ENCODE assay signal across 24 cellular contexts in the genomic region with DNA sequence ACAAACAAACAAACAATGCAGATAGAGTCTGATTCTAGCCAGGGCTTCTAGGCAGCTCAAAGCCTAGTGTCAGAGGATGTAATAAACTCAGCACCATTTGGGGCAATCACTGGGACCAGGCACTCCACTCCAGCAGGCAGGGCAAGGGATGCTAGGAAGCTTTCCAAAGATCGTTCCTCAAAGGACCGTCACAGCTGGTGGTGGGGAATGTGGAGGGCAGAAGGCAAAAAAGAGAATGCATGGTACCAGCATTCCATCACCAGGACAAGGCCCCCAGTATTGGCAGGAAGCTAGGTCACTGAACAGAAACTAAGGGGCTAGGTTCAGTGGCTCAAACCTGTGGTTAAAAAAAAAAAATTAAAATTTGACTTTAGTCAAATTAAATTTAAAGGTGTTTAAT.
DNase-seq lines count a peak whose midpoint lies in the region; ATAC-seq and TF ChIP-seq lines count a peak whose summit lies in the region.
"Had no signal": no experiment of that assay in that cellular context is flagged by ENCODE, and none has a peak within 500 bp of the region (broad histone marks: within the 10 kb centered on the region; RNA-seq: fewer than 3 reads in every experiment).

No MANE protein-coding gene starts in this region.

- no peaks in the 10 kb centered on the region for H3K9me2 ChIP-seq in PC-9 (ENCODE audit: insufficient read depth)

- H3K79me2 ChIP-seq in PC-9 (ENCODE audit: low read depth) = no peaks in the 10 kb centered on the region

- no peaks in the 10 kb centered on the region for H4K20me1 ChIP-seq in PC-9 (ENCODE audit: insufficient read depth)

- peaks cover 17% of the 10 kb centered on the region for H3F3A ChIP-seq in PC-9 (ENCODE audit: insufficient read depth, low read depth)

- peak; percentile 37 for DNase-seq in activated CD8-positive, alpha-beta memory T cell treated with anti-CD3 and anti-CD28 coated beads, Interleukin-2, amount 50 U/mL, for 48 hours
- no peak for DNase-seq in activated CD8-positive, alpha-beta memory T cell treated with anti-CD3 and anti-CD28 coated beads, Interleukin-2, amount 10 ng/mL, durations not matched to agents 7 days and 5 days
- DNase-seq in WTC11 (ENCODE audit: low spot score) (peak; percentile 56), iPS DF 6.9 (ENCODE audit: low read depth, low spot score) (peak; percentile 43), PC-9 (no peak), H4 (ENCODE audit: low spot score) (no peak), testis (no peak)
- DNase-seq in stimulated activated naive B cell treated with anti-CD40 and anti-IgM and Interleukin-4, amounts not matched to agents 10 μg/mL and 1 μg/mL and 100 μg/mL, for 72 hours = no peak
- DNase-seq: 8988T; C1 segment of cervical spinal cord; CD8-positive, alpha-beta memory T cell; DMS53; EL; HFFc6; KBM-7; MM.1S; NCI-H1092; NCI-H1436 treated with DMSO at 0.1 percent for 48 hours; NCI-H2029; NCI-H226; NCI-H510A treated with DMSO at 0.1 percent for 48 hours; NCI-H748 treated with DMSO at 0.1 percent for 48 hours had no signal

- no peaks in the 10 kb centered on the region for H3K9me3 Mint-ChIP-seq in activated CD8-positive, alpha-beta memory T cell treated with anti-CD3 and anti-CD28 coated beads, Interleukin-2, amount 10 ng/mL, durations not matched to agents 7 days and 5 days (ENCODE audit: low read depth)
- H3K9me3 Mint-ChIP-seq in WTC11 = no peaks in the 10 kb centered on the region
- H3K9me3 Mint-ChIP-seq in stimulated activated naive B cell treated with anti-CD40 and anti-IgM and Interleukin-4, amounts not matched to agents 10 μg/mL and 1 μg/mL and 100 μg/mL, for 72 hours = no peaks in the 10 kb centered on the region
- H3K9me3 Mint-ChIP-seq: CD8-positive, alpha-beta memory T cell; HFFc6 had no signal

- H3K27ac Mint-ChIP-seq in activated CD8-positive, alpha-beta memory T cell treated with anti-CD3 and anti-CD28 coated beads, Interleukin-2, amount 10 ng/mL, durations not matched to agents 7 days and 5 days = no peak overlapping the region
- no peak overlapping the region for H3K27ac Mint-ChIP-seq in WTC11
- H3K27ac Mint-ChIP-seq in stimulated activated naive B cell treated with anti-CD40 and anti-IgM and Interleukin-4, amounts not matched to agents 10 μg/mL and 1 μg/mL and 100 μg/mL, for 72 hours = peak overlapping the region; percentile 75
- H3K27ac Mint-ChIP-seq: HFFc6 had no signal

- CTCF ChIA-PET in activated CD8-positive, alpha-beta memory T cell treated with anti-CD3 and anti-CD28 coated beads, Interleukin-2, amount 10 ng/mL, durations not matched to agents 7 days and 5 days (lab: Charles Lee) = interaction anchor here (0.7 to 3.7 kb wide), 10 partner anchors 14 to 567 kb away, joined by 3 to 24 read pairs (median 6); a partner anchor contains a TSS
- CTCF ChIA-PET in WTC11 (lab: Charles Lee) = interaction anchor here (0.6 to 3.8 kb wide), 16 partner anchors 8 to 330 kb away, joined by 3 to 66 read pairs (median 8); no protein-coding TSS in a partner anchor
- CTCF ChIA-PET in PC-9 (lab: Charles Lee) = interaction anchor here (1.9 kb wide), 1 partner anchor 31 kb away, joined by 6 read pairs; no protein-coding TSS in a partner anchor

- H3K9me3 ChIP-seq in iPS DF 6.9 (ENCODE audit: control insufficient read depth, insufficient read depth, low read length) = no peaks in the 10 kb centered on the region
- no peaks in the 10 kb centered on the region for H3K9me3 ChIP-seq in PC-9 (ENCODE audit: insufficient read depth, low read depth)
- H3K9me3 ChIP-seq in testis = no peaks in the 10 kb centered on the region

- BruUV-seq in PC-9 (replicated peaks; lab: Mats Ljungman, UMichigan) = no TSS peak

- intact Hi-C loops in PC-9 (cut with micrococcal nuclease; ENCODE audit: unreplicated experiment) = loop anchor here (2.0 kb wide), 1 partner anchor 31 kb away; no protein-coding TSS in a partner anchor
- intact Hi-C loops in testis (cut with DNase I; ENCODE audit: low total_unique reads) = no loop called here

- no CpG with 5 or more reads among the region's 2 CpGs for WGBS in iPS DF 6.9 (ENCODE audit: insufficient coverage, insufficient read length)
- WGBS in testis, 2 donors = 72 to 75% methylated on average over 2 of the region's 2 CpGs

- POLR2A ChIA-PET in WTC11 (lab: Charles Lee) (interaction anchor here (0.6 kb wide), 1 partner anchor 48 kb away, joined by 7 read pairs; no protein-coding TSS in a partner anchor), PC-9 (lab: Charles Lee; ENCODE audit: unreplicated experiment) (interaction anchor here (0.6 kb wide), 1 partner anchor 171 kb away, joined by 3 read pairs; no protein-coding TSS in a partner anchor)

- H3K27me3 Mint-ChIP-seq in activated CD8-positive, alpha-beta memory T cell treated with anti-CD3 and anti-CD28 coated beads, Interleukin-2, amount 10 ng/mL, durations not matched to agents 7 days and 5 days = no peaks in the 10 kb centered on the region
- H3K27me3 Mint-ChIP-seq in WTC11 (ENCODE audit: low read depth) = peaks cover 2% of the 10 kb centered on the region
- no peaks in the 10 kb centered on the region for H3K27me3 Mint-ChIP-seq in stimulated activated naive B cell treated with anti-CD40 and anti-IgM and Interleukin-4, amounts not matched to agents 10 μg/mL and 1 μg/mL and 100 μg/mL, for 72 hours

- no peak for ATAC-seq in activated CD8-positive, alpha-beta memory T cell treated with anti-CD3 and anti-CD28 coated beads, Interleukin-2, amount 10 ng/mL, durations not matched to agents 7 days and 5 days
- peak; percentile 46 for ATAC-seq in WTC11
- ATAC-seq in stimulated activated naive B cell treated with anti-CD40 and anti-IgM and Interleukin-4, amounts not matched to agents 10 μg/mL and 1 μg/mL and 100 μg/mL, for 72 hours (replicated peaks) = no peak
- ATAC-seq: HepG2, SK-N-SH treated with all-trans-retinoic acid at 6 μM for 48 hours had no signal

- H3K36me3 ChIP-seq in iPS DF 6.9 (ENCODE audit: control insufficient read depth, insufficient read depth, low read length) (no peaks in the 10 kb centered on the region), PC-9 (ENCODE audit: low read depth) (no peaks in the 10 kb centered on the region), testis (ENCODE audit: low read depth, missing control alignments) (no peaks in the 10 kb centered on the region)

- H3K4me1 ChIP-seq in iPS DF 6.9 (ENCODE audit: control insufficient read depth, insufficient read depth, low read length) (no peaks in the 10 kb centered on the region), PC-9 (replicated peaks; ENCODE audit: insufficient read depth) (peaks cover 28% of the 10 kb centered on the region), testis (no peaks in the 10 kb centered on the region)

- TF ChIP-seq CTCF in WTC11 (IDR thresholded peaks at IDR 0.05) = no peak
- no peak for TF ChIP-seq CTCF in PC-9 (conservative IDR thresholded peaks at IDR 0.05)
- TF ChIP-seq CTCF in testis (IDR thresholded peaks at IDR 0.05) = no peak

- no peak overlapping the region for H3K4me3 Mint-ChIP-seq in activated CD8-positive, alpha-beta memory T cell treated with anti-CD3 and anti-CD28 coated beads, Interleukin-2, amount 10 ng/mL, durations not matched to agents 7 days and 5 days
- no peak overlapping the region for H3K4me3 Mint-ChIP-seq in WTC11
- H3K4me3 Mint-ChIP-seq in stimulated activated naive B cell treated with anti-CD40 and anti-IgM and Interleukin-4, amounts not matched to agents 10 μg/mL and 1 μg/mL and 100 μg/mL, for 72 hours = no peak overlapping the region
- H3K4me3 Mint-ChIP-seq: CD8-positive, alpha-beta memory T cell; HFFc6 had no signal

- H3K4me2 ChIP-seq in PC-9 = no peak overlapping the region

- no peak overlapping the region for H2AFZ ChIP-seq in PC-9

- H3K4me1 Mint-ChIP-seq in activated CD8-positive, alpha-beta memory T cell treated with anti-CD3 and anti-CD28 coated beads, Interleukin-2, amount 10 ng/mL, durations not matched to agents 7 days and 5 days = peaks cover 16% of the 10 kb centered on the region
- H3K4me1 Mint-ChIP-seq in WTC11 = peaks cover 25% of the 10 kb centered on the region
- H3K4me1 Mint-ChIP-seq in stimulated activated naive B cell treated with anti-CD40 and anti-IgM and Interleukin-4, amounts not matched to agents 10 μg/mL and 1 μg/mL and 100 μg/mL, for 72 hours = peaks cover 17 to 22% of the 10 kb centered on the region in 2 donors

- no peak overlapping the region for H3K4me3 ChIP-seq in iPS DF 6.9 (ENCODE audit: low read length)
- no peak overlapping the region for H3K4me3 ChIP-seq in PC-9
- no peak overlapping the region for H3K4me3 ChIP-seq in testis

- H3K27me3 ChIP-seq in iPS DF 6.9 (ENCODE audit: control insufficient read depth, insufficient read depth, low read length) (no peaks in the 10 kb centered on the region), PC-9 (ENCODE audit: insufficient read depth, low read depth) (no peaks in the 10 kb centered on the region), testis (no peaks in the 10 kb centered on the region)

- no peaks in the 10 kb centered on the region for H3K36me3 Mint-ChIP-seq in activated CD8-positive, alpha-beta memory T cell treated with anti-CD3 and anti-CD28 coated beads, Interleukin-2, amount 10 ng/mL, durations not matched to agents 7 days and 5 days
- no peaks in the 10 kb centered on the region for H3K36me3 Mint-ChIP-seq in WTC11
- H3K36me3 Mint-ChIP-seq in stimulated activated naive B cell treated with anti-CD40 and anti-IgM and Interleukin-4, amounts not matched to agents 10 μg/mL and 1 μg/mL and 100 μg/mL, for 72 hours = peaks cover 0 to 12% of the 10 kb centered on the region in 2 donors
- H3K36me3 Mint-ChIP-seq: CD8-positive, alpha-beta memory T cell had no signal

- H3K27ac ChIP-seq in iPS DF 6.9 (ENCODE audit: low read length) = no peak overlapping the region
- H3K27ac ChIP-seq in PC-9 = no peak overlapping the region
- H3K27ac ChIP-seq in testis = no peak overlapping the region

- no peak for TF ChIP-seq POLR2A in testis (IDR thresholded peaks at IDR 0.05)

TF ChIP-seq in WTC11, 78 proteins besides CTCF, POLR2A, EP300 and RAD21 (continues in another document):
- TF ChIP-seq, protein P1, sequence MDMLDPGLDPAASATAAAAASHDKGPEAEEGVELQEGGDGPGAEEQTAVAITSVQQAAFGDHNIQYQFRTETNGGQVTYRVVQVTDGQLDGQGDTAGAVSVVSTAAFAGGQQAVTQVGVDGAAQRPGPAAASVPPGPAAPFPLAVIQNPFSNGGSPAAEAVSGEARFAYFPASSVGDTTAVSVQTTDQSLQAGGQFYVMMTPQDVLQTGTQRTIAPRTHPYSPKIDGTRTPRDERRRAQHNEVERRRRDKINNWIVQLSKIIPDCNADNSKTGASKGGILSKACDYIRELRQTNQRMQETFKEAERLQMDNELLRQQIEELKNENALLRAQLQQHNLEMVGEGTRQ (CRISPR knock-in tag; IDR thresholded peaks at IDR 0.05) = no peak
- TF ChIP-seq RORB (CRISPR knock-in tag; IDR thresholded peaks at IDR 0.05) (no peak), HMGA2 (CRISPR knock-in tag; IDR thresholded peaks at IDR 0.05) (no peak), MYBL2 (CRISPR knock-in tag; IDR thresholded peaks at IDR 0.05) (no peak), RELA (CRISPR knock-in tag; IDR thresholded peaks at IDR 0.05; ENCODE audit: borderline replicate concordance) (no peak)

Comparison
In these comparisons a context has a peak if more than half of its experiments do, and no peak if none do; other contexts are left out.
1. DNase-seq: peak in activated CD8-positive, alpha-beta memory T cell treated with anti-CD3 and anti-CD28 coated beads, Interleukin-2, amount 50 U/mL, for 48 hours (single experiment), WTC11 (single experiment) and iPS DF 6.9 (single experiment); none in activated CD8-positive, alpha-beta memory T cell treated with anti-CD3 and anti-CD28 coated beads, Interleukin-2, amount 10 ng/mL, durations not matched to agents 7 days and 5 days (single experiment), stimulated activated naive B cell treated with anti-CD40 and anti-IgM and Interleukin-4, amounts not matched to agents 10 μg/mL and 1 μg/mL and 100 μg/mL, for 72 hours (single experiment), PC-9 (0 of 2), H4 (single experiment) and testis (single experiment).